Comparison of ENCODE assay signal across 11 cellular contexts in genomic region chr6:157569543-157569942, GRCh38.
DNase-seq lines count a peak whose midpoint lies in the region; ATAC-seq lines count a peak whose summit lies in the region.
"Had no signal": no experiment of that assay in that cellular context is flagged by ENCODE, and none has a peak within 500 bp of the region (broad histone marks: within the 10 kb centered on the region; RNA-seq: fewer than 3 reads in every experiment).

No MANE protein-coding gene starts in this region.

- no peaks in the 10 kb centered on the region for H3K27me3 ChIP-seq in BLaER1
- H3K27me3 ChIP-seq: cardiac muscle cell had no signal

- POLR2A ChIA-PET in activated CD8-positive, alpha-beta T cell treated with anti-CD3 and anti-CD28 coated beads, Interleukin-2, amount 10 ng/mL, durations not matched to agents 7 days and 5 days (lab: Charles Lee): interaction anchor here (1.0 kb wide), 1 partner anchor 189 kb away, joined by 4 read pairs; no protein-coding TSS in a partner anchor

- peaks cover 55% of the 10 kb centered on the region for H3K4me1 Mint-ChIP-seq in activated CD8-positive, alpha-beta T cell treated with anti-CD3 and anti-CD28 coated beads, Interleukin-2, amount 10 ng/mL, durations not matched to agents 7 days and 5 days (ENCODE audit: low read depth)

- no peak overlapping the region; the same call in 1 of the 2 replicates for H3K27ac ChIP-seq in BLaER1
- H3K27ac ChIP-seq: cardiac muscle cell had no signal

- H4K20me1 ChIP-seq in BLaER1: no peaks in the 10 kb centered on the region

- peaks cover 8% of the 10 kb centered on the region for H3K9me3 Mint-ChIP-seq in activated CD8-positive, alpha-beta T cell treated with anti-CD3 and anti-CD28 coated beads, Interleukin-2, amount 10 ng/mL, durations not matched to agents 7 days and 5 days (ENCODE audit: insufficient read depth)

- no peak overlapping the region for H3K4me3 ChIP-seq in BLaER1
- H3K4me3 ChIP-seq: cardiac muscle cell, lung had no signal

- peaks cover 34% of the 10 kb centered on the region for H3K4me1 ChIP-seq in BLaER1

- H3K36me3 ChIP-seq in BLaER1: no peaks in the 10 kb centered on the region
- H3K36me3 ChIP-seq: cardiac muscle cell had no signal

- peaks cover 40% of the 10 kb centered on the region for H3K36me3 Mint-ChIP-seq in activated CD8-positive, alpha-beta T cell treated with anti-CD3 and anti-CD28 coated beads, Interleukin-2, amount 10 ng/mL, durations not matched to agents 7 days and 5 days (ENCODE audit: low read depth)

- CTCF ChIA-PET in activated CD8-positive, alpha-beta T cell treated with anti-CD3 and anti-CD28 coated beads, Interleukin-2, amount 10 ng/mL, durations not matched to agents 7 days and 5 days (lab: Charles Lee): interaction anchor here (0.9 to 3.6 kb wide), 7 partner anchors 20 to 246 kb away, joined by 4 to 17 read pairs (median 7); partner anchors contain the start of gene TMEM242

- H3K27ac Mint-ChIP-seq in activated CD8-positive, alpha-beta T cell treated with anti-CD3 and anti-CD28 coated beads, Interleukin-2, amount 10 ng/mL, durations not matched to agents 7 days and 5 days: peak overlapping the region; percentile 6

- H3K27me3 Mint-ChIP-seq in activated CD8-positive, alpha-beta T cell treated with anti-CD3 and anti-CD28 coated beads, Interleukin-2, amount 10 ng/mL, durations not matched to agents 7 days and 5 days (ENCODE audit: low read depth): no peaks in the 10 kb centered on the region

- H3K9ac ChIP-seq in BLaER1: no peak overlapping the region

- H3K4me2 ChIP-seq in BLaER1: peak overlapping the region; percentile 68

- ATAC-seq in GM18870 (IDR thresholded peaks at IDR 0.05; ENCODE audit: unreplicated experiment) (peak; percentile 56), HG03108 (IDR thresholded peaks at IDR 0.05; ENCODE audit: unreplicated experiment) (peak; percentile 57)
- ATAC-seq in activated CD8-positive, alpha-beta T cell treated with anti-CD3 and anti-CD28 coated beads, Interleukin-2, amount 10 ng/mL, durations not matched to agents 7 days and 5 days: peak; percentile 71

- 0 out of 2 replicates have a peak, but pooled peaks cover 3% of the 10 kb centered on the region for H3K9me3 ChIP-seq in BLaER1

- DNase-seq in activated CD8-positive, alpha-beta T cell treated with anti-CD3 and anti-CD28 coated beads, Interleukin-2, amount 10 ng/mL, durations not matched to agents 7 days and 5 days: no peak
- no peak for DNase-seq in NCI-H1694 (lab: John Stamatoyannopoulos, UW)
- no peak for DNase-seq in activated CD8-positive, alpha-beta memory T cell treated with anti-CD3 and anti-CD28 coated beads, Interleukin-2, amount 50 U/mL, for 4 hours
- no peak for DNase-seq in 8988T
- DNase-seq in NCI-H1436 (lab: John Stamatoyannopoulos, UW): no peak
- DNase-seq: activated CD4-positive, alpha-beta T cell treated with anti-CD3 and anti-CD28 coated beads for 4 hours had no signal

- H3K4me3 Mint-ChIP-seq in activated CD8-positive, alpha-beta T cell treated with anti-CD3 and anti-CD28 coated beads, Interleukin-2, amount 10 ng/mL, durations not matched to agents 7 days and 5 days: peak overlapping the region; percentile 49
